In the genomic region with DNA sequence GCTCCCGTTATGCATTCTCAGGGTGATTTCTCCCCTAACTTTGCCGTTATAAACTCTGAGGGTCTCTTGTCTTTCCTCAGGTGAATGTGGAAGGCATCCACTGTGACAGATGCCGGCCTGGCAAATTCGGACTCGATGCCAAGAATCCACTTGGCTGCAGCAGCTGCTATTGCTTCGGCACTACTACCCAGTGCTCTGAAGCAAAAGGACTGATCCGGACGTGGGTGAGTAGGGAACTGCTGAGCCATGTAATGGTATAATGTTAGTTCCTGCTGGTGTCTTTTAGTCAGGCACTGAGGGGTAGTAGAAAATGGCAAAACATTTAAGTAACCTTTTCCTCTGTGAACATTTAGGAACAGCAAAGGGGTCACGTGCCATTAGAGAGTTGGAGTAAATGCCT, we compare ENCODE assay signal across 15 cellular contexts.
A peak's percentile ranks its signal among the peaks of the same experiment; 100 is the strongest.
DNase-seq lines count a peak whose midpoint lies in the region; ATAC-seq lines count a peak whose summit lies in the region.
"Had no signal": no experiment of that assay in that cellular context is flagged by ENCODE, and none has a peak within 500 bp of the region (broad histone marks: within the 10 kb centered on the region; RNA-seq: fewer than 3 reads in every experiment).

No MANE protein-coding gene starts in this region.

- intact Hi-C loops in right cardiac atrium (cut with DNase I): no loop called here

- ATAC-seq in right cardiac atrium: peak; percentile 70 to 76

- H3K27ac ChIP-seq in right cardiac atrium (ENCODE audit: low read length): no peak overlapping the region
- H3K27ac ChIP-seq: 22Rv1, SJCRH30, VCaP had no signal

- H3K9me3 ChIP-seq in right cardiac atrium (ENCODE audit: control insufficient read depth, low read length): no peaks in the 10 kb centered on the region
- H3K9me3 ChIP-seq: SJCRH30 had no signal

- no peaks in the 10 kb centered on the region for H3K27me3 ChIP-seq in right cardiac atrium (ENCODE audit: control insufficient read depth, insufficient read depth)
- H3K27me3 ChIP-seq: SJCRH30 had no signal

- DNase-seq in NCI-H2171 treated with DMSO at 0.1 percent for 48 hours (lab: John Stamatoyannopoulos, UW) (peak; percentile 11), NCI-H2171 (lab: John Stamatoyannopoulos, UW) (no peak), astrocyte of the hippocampus (ENCODE audit: low read depth, low spot score) (peak; percentile 30), right cardiac atrium (peak in 1 of 3 donors; percentile 57), retina (peak; percentile 33), hepatic stellate cell (ENCODE audit: low spot score) (no peak), NCI-H82 treated with DMSO at 0.1 percent for 48 hours (lab: John Stamatoyannopoulos, UW; ENCODE audit: unreplicated experiment) (no peak), GDM1 (lab: John Stamatoyannopoulos, UW) (no peak)
- DNase-seq: activated CD4-positive, alpha-beta T cell treated with anti-CD3 and anti-CD28 coated beads, Interleukin-2, amount 50 U/mL, for 1 hour; COR-L47; dermis blood vessel endothelial cell; NCI-H2107; SJCRH30 had no signal

- peaks cover 2% of the 10 kb centered on the region for H3K4me1 ChIP-seq in right cardiac atrium (ENCODE audit: control insufficient read depth, insufficient read depth, low read length)

- WGBS in right cardiac atrium: 76% methylated on average over 9 of the region's 9 CpGs

- H3K4me3 ChIP-seq in right cardiac atrium (ENCODE audit: low read length): no peak overlapping the region
- H3K4me3 ChIP-seq: SJCRH30 had no signal

Comparison
In these comparisons a context has a peak if more than half of its experiments do, and no peak if none do; other contexts are left out.
1. DNase-seq: peak in NCI-H2171 treated with DMSO at 0.1 percent for 48 hours (single experiment), astrocyte of the hippocampus (single experiment) and retina (single experiment); none in NCI-H2171 (single experiment), hepatic stellate cell (single experiment), NCI-H82 treated with DMSO at 0.1 percent for 48 hours (single experiment) and GDM1 (single experiment).